Comparison of ENCODE assay signal across 16 cellular contexts in genomic region chr5:127925916-127926315, GRCh38.
DNase-seq lines count a peak whose midpoint lies in the region; ATAC-seq, FAIRE-seq and TF ChIP-seq lines count a peak whose summit lies in the region.
"Had no signal": no experiment of that assay in that cellular context is flagged by ENCODE, and none has a peak within 500 bp of the region (broad histone marks: within the 10 kb centered on the region; RNA-seq: fewer than 3 reads in every experiment).

No MANE protein-coding gene starts in this region.

- no peak overlapping the region for H3K27ac ChIP-seq in A673 (ENCODE audit: low read depth, low read length, poor library complexity, severe bottlenecking)
- H3K27ac ChIP-seq in RWPE2 (ENCODE audit: poor library complexity, severe bottlenecking) = no peak overlapping the region
- no peak overlapping the region for H3K27ac ChIP-seq in keratinocyte (ENCODE audit: control insufficient read depth, insufficient read depth, low read length)
- H3K27ac ChIP-seq: adrenal gland had no signal

- TF ChIP-seq CTCF in A673 (conservative IDR thresholded peaks at IDR 0.05; ENCODE audit: low read depth, low read length) = no peak
- TF ChIP-seq CTCF in RWPE2 (IDR thresholded peaks at IDR 0.05; ENCODE audit: poor library complexity, severe bottlenecking) = no peak
- TF ChIP-seq CTCF in keratinocyte (optimal IDR thresholded peaks at IDR 0.05 in 1 of 3, IDR thresholded peaks at IDR 0.05 in 1 of 3, conservative IDR thresholded peaks at IDR 0.05 in 1 of 3; ENCODE audit: extremely low read depth in 1 of 3, insufficient read depth in 2 of 3, low read length in 3 of 3) = no peak
- TF ChIP-seq CTCF in GM13976 (IDR thresholded peaks at IDR 0.05; ENCODE audit: borderline replicate concordance, control extremely low read depth, extremely low read depth, insufficient read depth, missing control alignments) = no peak

- H3K9me3 ChIP-seq in A673 (ENCODE audit: low read depth, low read length, poor library complexity, severe bottlenecking) (no peaks in the 10 kb centered on the region), RWPE2 (ENCODE audit: severe bottlenecking) (no peaks in the 10 kb centered on the region), keratinocyte (ENCODE audit: control insufficient read depth, low read depth, low read length) (no peaks in the 10 kb centered on the region)
- H3K9me3 ChIP-seq: adrenal gland, BE2C had no signal

- H3K27me3 ChIP-seq in A673 (replicated peaks; ENCODE audit: insufficient read depth, low read depth, low read length, poor library complexity) (no peaks in the 10 kb centered on the region), RWPE2 (ENCODE audit: insufficient read depth, poor library complexity, severe bottlenecking) (no peaks in the 10 kb centered on the region), keratinocyte (ENCODE audit: control insufficient read depth, extremely low read depth, insufficient read depth, low read length) (no peaks in the 10 kb centered on the region)
- H3K27me3 ChIP-seq: adrenal gland, BE2C had no signal

- FAIRE-seq in keratinocyte (lab: Jason Lieb, UNC) = peak; percentile 63

- in situ Hi-C loops in GM13976 (cut with MboI; ENCODE audit: low sequenced_read_pairs, unreplicated experiment) = no loop called here

- H4K20me1 ChIP-seq in keratinocyte (ENCODE audit: control insufficient read depth, extremely low read depth, insufficient read depth, low read length) = no peaks in the 10 kb centered on the region

- H3K4me1 ChIP-seq in A673 (ENCODE audit: insufficient read depth, low read length, poor library complexity, severe bottlenecking) (no peaks in the 10 kb centered on the region), RWPE2 (ENCODE audit: insufficient read depth, poor library complexity, severe bottlenecking) (peaks cover 10% of the 10 kb centered on the region), keratinocyte (ENCODE audit: control insufficient read depth, extremely low read depth, insufficient read depth, low read length) (peaks cover 5% of the 10 kb centered on the region)
- H3K4me1 ChIP-seq: adrenal gland, BE2C had no signal

- dilution Hi-C loops in keratinocyte (cut with MboI; ENCODE audit: extremely low pct_ligation_motif_present, low sequenced_read_pairs) = no loop called here

- no peaks in the 10 kb centered on the region for H3K79me2 ChIP-seq in keratinocyte (ENCODE audit: control insufficient read depth, insufficient read depth, low read length)

- BruUV-seq in A673 (replicated peaks; lab: Mats Ljungman, UMichigan) = no TSS peak

- intact Hi-C loops in A673 (cut with micrococcal nuclease; ENCODE audit: unreplicated experiment) = no loop called here

- no peak overlapping the region for H3K4me3 ChIP-seq in A673 (ENCODE audit: low read depth, low read length, poor library complexity, severe bottlenecking)
- H3K4me3 ChIP-seq in RWPE2 (ENCODE audit: severe bottlenecking) = no peak overlapping the region
- H3K4me3 ChIP-seq in keratinocyte (ENCODE audit: control insufficient read depth in 2 of 3, extremely low read depth in 1 of 3, insufficient read depth in 2 of 3, low read depth in 1 of 3, low read length in 3 of 3) = no peak overlapping the region
- H3K4me3 ChIP-seq: adrenal gland had no signal

- peak; percentile 42 for DNase-seq in A673 (ENCODE audit: low spot score)
- peak; percentile 27 for DNase-seq in HT1080 (ENCODE audit: low read depth)
- no peak for DNase-seq in RWPE2 (ENCODE audit: low spot score)
- DNase-seq in keratinocyte (ENCODE audit: low read depth, low spot score) = no peak
- DNase-seq in GM13976 (ENCODE audit: low spot score) = no peak
- no peak for DNase-seq in NCI-H2227 (lab: John Stamatoyannopoulos, UW; ENCODE audit: unreplicated experiment)
- no peak for DNase-seq in DMS153 treated with DMSO at 0.1 percent for 48 hours (lab: John Stamatoyannopoulos, UW; ENCODE audit: unreplicated experiment)
- DNase-seq: activated CD4-positive, alpha-beta T cell treated with anti-CD3 and anti-CD28 coated beads, Interleukin-2, amount 10 ng/mL, durations not matched to agents 24 days and 14 days; activated T-cell treated with anti-CD3 and anti-CD28 coated beads, Interleukin-2, amount 50 U/mL, for 72 hours; BE2C; immature natural killer cell; NCI-H524 treated with DMSO at 0.1 percent for 48 hours; T1000 had no signal

- H3K9ac ChIP-seq in keratinocyte (ENCODE audit: control insufficient read depth, extremely low read depth, insufficient read depth, low read length) = no peak overlapping the region

- POLR2A ChIA-PET in A673 (lab: Charles Lee; ENCODE audit: low non-redundant PET) = no interaction called here

- peak; percentile 82 for ATAC-seq in RWPE2 (ENCODE audit: low read depth)
- ATAC-seq in GM21390 (IDR thresholded peaks at IDR 0.05; ENCODE audit: unreplicated experiment) = no peak
- ATAC-seq: activated T-cell treated with anti-CD3 and anti-CD28 coated beads, Interleukin-2, amount 50 U/mL, for 72 hours; Right ventricle myocardium inferior had no signal

- H2AFZ ChIP-seq in keratinocyte (ENCODE audit: control insufficient read depth, low read length) = no peak overlapping the region

- H3K36me3 ChIP-seq in A673 (ENCODE audit: insufficient read depth, low read length, poor library complexity, severe bottlenecking) = no peaks in the 10 kb centered on the region
- no peaks in the 10 kb centered on the region for H3K36me3 ChIP-seq in RWPE2 (ENCODE audit: low read depth)
- no peaks in the 10 kb centered on the region for H3K36me3 ChIP-seq in keratinocyte (ENCODE audit: control insufficient read depth in 2 of 2, extremely low read depth in 1 of 2, insufficient read depth in 2 of 2, low read length in 2 of 2)
- H3K36me3 ChIP-seq: adrenal gland, BE2C had no signal

- CTCF ChIA-PET in A673 (lab: Charles Lee) = no interaction called here

- no peak overlapping the region for H3K4me2 ChIP-seq in keratinocyte (ENCODE audit: control insufficient read depth, extremely low read depth, insufficient read depth, low read depth, low read length)

- no peaks in the 10 kb centered on the region for H3K9me1 ChIP-seq in keratinocyte (ENCODE audit: control insufficient read depth, extremely low read depth, insufficient read depth, low read length)

Comparison
In these comparisons a context has a peak if more than half of its experiments do, and no peak if none do; other contexts are left out.
1. DNase-seq: peak in A673 (single experiment) and HT1080 (single experiment); none in RWPE2 (single experiment), keratinocyte (single experiment), GM13976 (single experiment), NCI-H2227 (single experiment) and DMS153 treated with DMSO at 0.1 percent for 48 hours (single experiment).